ENCODE assay signal across 13 cellular contexts in the genomic region with DNA sequence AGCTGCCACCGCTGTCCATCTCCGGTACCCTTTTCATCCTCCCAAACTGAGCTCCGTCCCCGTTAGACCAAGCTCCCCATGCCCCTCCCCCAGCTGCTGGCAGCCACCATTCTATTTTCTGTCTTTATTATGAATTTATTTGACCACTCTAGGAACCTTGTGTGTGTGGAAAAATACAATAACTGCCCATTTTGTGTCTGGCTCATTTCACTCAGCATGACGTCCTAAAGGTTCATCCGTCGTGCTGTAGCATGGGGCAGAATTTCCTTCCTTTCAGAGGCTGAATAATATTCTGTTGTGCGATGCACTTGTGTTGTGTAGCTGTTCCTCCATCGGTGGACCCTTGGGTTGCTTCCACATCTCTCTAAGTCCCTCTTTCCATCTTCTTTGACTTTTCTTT.
DNase-seq lines count a peak whose midpoint lies in the region; ATAC-seq and TF ChIP-seq lines count a peak whose summit lies in the region.
"Had no signal": no experiment of that assay in that cellular context is flagged by ENCODE, and none has a peak within 500 bp of the region (broad histone marks: within the 10 kb centered on the region; RNA-seq: fewer than 3 reads in every experiment).

No MANE protein-coding gene starts in this region.

- no peak for TF ChIP-seq CTCF in fibroblast of lung (conservative IDR thresholded peaks at IDR 0.05 in 1 of 2, IDR thresholded peaks at IDR 0.05 in 1 of 2; ENCODE audit: low read depth in 1 of 2, low read length in 2 of 2)

- CTCF ChIA-PET in activated CD8-positive, alpha-beta memory T cell treated with anti-CD3 and anti-CD28 coated beads, Interleukin-2, amount 10 ng/mL, durations not matched to agents 7 days and 5 days (lab: Charles Lee), result interaction anchor here (2.7 to 5.0 kb wide), 3 partner anchors 21 to 72 kb away, joined by 8 to 28 read pairs (median 13); no protein-coding TSS in a partner anchor
- CTCF ChIA-PET in T-cell (lab: Charles Lee), result interaction anchor here in 1 of 2 donors (1.0 to 2.0 kb wide), 2 partner anchors 14 to 26 kb away, joined by 3 to 5 read pairs; no protein-coding TSS in a partner anchor

- peaks cover 38% of the 10 kb centered on the region for H3K4me1 ChIP-seq in fibroblast of lung (ENCODE audit: control insufficient read depth, extremely low read depth, insufficient read depth, low read length)
- peaks cover 83% of the 10 kb centered on the region for H3K4me1 ChIP-seq in stomach smooth muscle (ENCODE audit: control insufficient read depth, insufficient read depth, low read length)

- no peak overlapping the region for H3K4me2 ChIP-seq in fibroblast of lung (ENCODE audit: extremely low read depth, insufficient read depth, low read length)
- H3K4me2 ChIP-seq: KMS-11 had no signal

- H3K4me3 ChIP-seq in fibroblast of lung (replicated peaks in 1 of 4; ENCODE audit: control extremely low read depth in 1 of 4, insufficient read depth in 1 of 4, low read depth in 3 of 4, low read length in 4 of 4) (no peak overlapping the region), stomach smooth muscle (ENCODE audit: low read length in 2 of 2) (no peak overlapping the region)

- peaks cover 28% of the 10 kb centered on the region for H3K36me3 Mint-ChIP-seq in activated CD8-positive, alpha-beta memory T cell treated with anti-CD3 and anti-CD28 coated beads, Interleukin-2, amount 10 ng/mL, durations not matched to agents 7 days and 5 days
- H3K36me3 Mint-ChIP-seq in T-cell, result peaks cover 27% of the 10 kb centered on the region

- POLR2A ChIA-PET in T-cell (lab: Charles Lee), result no interaction called here

- no peak overlapping the region for H2AFZ ChIP-seq in fibroblast of lung (ENCODE audit: low read length)

- DNase-seq in activated CD8-positive, alpha-beta memory T cell treated with anti-CD3 and anti-CD28 coated beads, Interleukin-2, amount 10 ng/mL, durations not matched to agents 7 days and 5 days, result no peak
- DNase-seq in activated CD8-positive, alpha-beta memory T cell treated with anti-CD3 and anti-CD28 coated beads, Interleukin-2, amount 50 U/mL, for 48 hours, result no peak
- no peak for DNase-seq in T-cell
- no peak for DNase-seq in fibroblast of lung (ENCODE audit: low read depth in 2 of 2)
- DNase-seq in activated effector memory CD4-positive, alpha-beta T cell treated with anti-CD3 and anti-CD28 coated beads, Interleukin-2, amount 50 U/mL, for 16 hours, result no peak
- DNase-seq in stimulated activated CD4-positive, alpha-beta T cell treated with anti-CD3 and anti-CD28 coated beads, Interleukin-4, amount 100 ng/mL, for 4 hours, result no peak
- DNase-seq: kidney, posterior cingulate gyrus, Right ventricle myocardium superior had no signal

- ATAC-seq in activated CD8-positive, alpha-beta memory T cell treated with anti-CD3 and anti-CD28 coated beads, Interleukin-2, amount 10 ng/mL, durations not matched to agents 7 days and 5 days, result no peak
- ATAC-seq in T-cell (replicated peaks in 1 of 4) (no peak), GM18870 (IDR thresholded peaks at IDR 0.05; ENCODE audit: unreplicated experiment) (no peak)
- ATAC-seq: activated CD4-positive, CD25-positive, alpha-beta regulatory T cell treated with anti-CD3 and anti-CD28 coated beads, Interleukin-2, amount 50 U/mL, for 24 hours had no signal

- H3K9me3 ChIP-seq in fibroblast of lung (ENCODE audit: control insufficient read depth, insufficient read depth, low read depth, low read length), result no peaks in the 10 kb centered on the region
- H3K9me3 ChIP-seq in stomach smooth muscle (ENCODE audit: control insufficient read depth in 2 of 2, low read length in 2 of 2), result no peaks in the 10 kb centered on the region

- no peaks in the 10 kb centered on the region for H4K20me1 ChIP-seq in fibroblast of lung (ENCODE audit: control insufficient read depth, extremely low read depth, insufficient read depth, low read length)

- H3K4me3 Mint-ChIP-seq in activated CD8-positive, alpha-beta memory T cell treated with anti-CD3 and anti-CD28 coated beads, Interleukin-2, amount 10 ng/mL, durations not matched to agents 7 days and 5 days, result no peak overlapping the region
- peak overlapping the region; percentile 21 to 92 (median 90) for H3K4me3 Mint-ChIP-seq in T-cell

- H3K27ac Mint-ChIP-seq in activated CD8-positive, alpha-beta memory T cell treated with anti-CD3 and anti-CD28 coated beads, Interleukin-2, amount 10 ng/mL, durations not matched to agents 7 days and 5 days, result peak overlapping the region; percentile 91
- peak overlapping the region; percentile 99 to 100 for H3K27ac Mint-ChIP-seq in T-cell

- H3K79me2 ChIP-seq in fibroblast of lung (ENCODE audit: control insufficient read depth, insufficient read depth, low read length), result peaks cover 98% of the 10 kb centered on the region

- H3K36me3 ChIP-seq in fibroblast of lung (ENCODE audit: control insufficient read depth, insufficient read depth, low read length) (peaks cover 30% of the 10 kb centered on the region), stomach smooth muscle (ENCODE audit: control insufficient read depth in 2 of 2, insufficient read depth in 2 of 2, low read length in 2 of 2) (peaks cover 7 to 8% of the 10 kb centered on the region in 2 donors)

- H3K4me1 Mint-ChIP-seq in activated CD8-positive, alpha-beta memory T cell treated with anti-CD3 and anti-CD28 coated beads, Interleukin-2, amount 10 ng/mL, durations not matched to agents 7 days and 5 days, result peaks cover 90% of the 10 kb centered on the region
- peaks cover 89 to 98% (median 95%) of the 10 kb centered on the region in 3 donors for H3K4me1 Mint-ChIP-seq in T-cell

- H3K27me3 ChIP-seq in fibroblast of lung (ENCODE audit: control insufficient read depth, insufficient read depth, low read length) (no peaks in the 10 kb centered on the region), stomach smooth muscle (ENCODE audit: control insufficient read depth in 1 of 2, insufficient read depth in 2 of 2, low read length in 2 of 2) (no peaks in the 10 kb centered on the region)

- H3K27me3 Mint-ChIP-seq in activated CD8-positive, alpha-beta memory T cell treated with anti-CD3 and anti-CD28 coated beads, Interleukin-2, amount 10 ng/mL, durations not matched to agents 7 days and 5 days, result no peaks in the 10 kb centered on the region
- H3K27me3 Mint-ChIP-seq in T-cell, result no peaks in the 10 kb centered on the region

- H3K9ac ChIP-seq in fibroblast of lung (ENCODE audit: insufficient read depth, low read length), result no peak overlapping the region
- peak overlapping the region; percentile 47 to 66 for H3K9ac ChIP-seq in stomach smooth muscle (ENCODE audit: low read length in 2 of 2)
- H3K9ac ChIP-seq: KMS-11 had no signal

- H3K9me3 Mint-ChIP-seq in activated CD8-positive, alpha-beta memory T cell treated with anti-CD3 and anti-CD28 coated beads, Interleukin-2, amount 10 ng/mL, durations not matched to agents 7 days and 5 days (ENCODE audit: low read depth), result no peaks in the 10 kb centered on the region
- no peaks in the 10 kb centered on the region for H3K9me3 Mint-ChIP-seq in T-cell

- H3K27ac ChIP-seq in fibroblast of lung (ENCODE audit: insufficient read depth, low read length) (peak overlapping the region; percentile 49), stomach smooth muscle (ENCODE audit: low read length) (peak overlapping the region; percentile 99)
- H3K27ac ChIP-seq: KMS-11 had no signal
